ENCODE assay signal across 8 cellular contexts in genomic region chr7:12635830-12636229, GRCh38. TPM values are rescaled to one million over a fixed set of nuclear protein-coding genes. Genes with fewer than 3 reads are reported as not detected.
A peak's percentile ranks its signal among the peaks of the same experiment; 100 is the strongest.
DNase-seq lines count a peak whose midpoint lies in the region; ATAC-seq and TF ChIP-seq lines count a peak whose summit lies in the region.

No MANE protein-coding gene starts in this region.

- H3K4me2 ChIP-seq in OCI-LY3 (ENCODE audit: low read length): peak overlapping the region; percentile 95

- no peak for TF ChIP-seq CTCF in OCI-LY3 (IDR thresholded peaks at IDR 0.05; ENCODE audit: low read depth, low read length)

- no peak overlapping the region for H3K27ac ChIP-seq in OCI-LY3 (ENCODE audit: low read length)
- no peak overlapping the region for H3K27ac ChIP-seq in SJCRH30

- peak overlapping the region; percentile 47 for H3K9ac ChIP-seq in OCI-LY3 (ENCODE audit: low read length)

- no peaks in the 10 kb centered on the region for H3K79me2 ChIP-seq in OCI-LY3 (ENCODE audit: low read length)

- no peaks in the 10 kb centered on the region for H4K20me1 ChIP-seq in OCI-LY3 (ENCODE audit: insufficient read depth, low read length)

- no peaks in the 10 kb centered on the region for H3K36me3 ChIP-seq in OCI-LY3 (replicated peaks; ENCODE audit: low read depth, low read length)
- H3K36me3 ChIP-seq in SJCRH30: no peaks in the 10 kb centered on the region

- H3K9me3 ChIP-seq in OCI-LY3 (ENCODE audit: insufficient read depth, low read length): no peaks in the 10 kb centered on the region
- H3K9me3 ChIP-seq in SJCRH30 (replicated peaks): no peaks in the 10 kb centered on the region

- H3K27me3 ChIP-seq in OCI-LY3 (ENCODE audit: low read depth, low read length): no peaks in the 10 kb centered on the region
- no peaks in the 10 kb centered on the region for H3K27me3 ChIP-seq in SJCRH30

- intact Hi-C loops in head of caudate nucleus (cut with DNase I): loop anchor here (5.0 kb wide), 1 partner anchor 626 kb away; no protein-coding TSS in a partner anchor

- H3K4me1 ChIP-seq in OCI-LY3 (ENCODE audit: low read length) (peaks cover 16% of the 10 kb centered on the region; the same call in 1 of the 2 replicates), SJCRH30 (no peaks in the 10 kb centered on the region)

- peak; percentile 83 for DNase-seq in H4 (ENCODE audit: low spot score)
- peak; percentile 39 for DNase-seq in medulla oblongata (ENCODE audit: extremely low spot score)
- DNase-seq in NCI-H2107 (lab: John Stamatoyannopoulos, UW): no peak
- no peak for DNase-seq in SJCRH30
- DNase-seq in head of caudate nucleus: no peak
- no peak for DNase-seq in germinal center (ENCODE audit: low spot score)

- peak; percentile 89 for ATAC-seq in GM18517 (IDR thresholded peaks at IDR 0.05; ENCODE audit: unreplicated experiment)

- H3K4me3 ChIP-seq in OCI-LY3 (ENCODE audit: low read length): peak overlapping the region; percentile 74
- no peak overlapping the region for H3K4me3 ChIP-seq in SJCRH30

- H2AFZ ChIP-seq in OCI-LY3 (ENCODE audit: low read depth, low read length): peak overlapping the region; percentile 99

RNA-seq across cellular contexts. Expression of gene ARL4A, which starts 51.6 kb away (rescaled TPM):
- 139 and 154 TPM in 2 replicates for total RNA-seq in H4 (2014; rRNA removed; shearing (Covaris generic))
- 0.81 and 1.5 TPM in 2 replicates for total RNA-seq in SJCRH30 (2014; rRNA removed; shearing (Covaris generic))

Comparison
In these comparisons a context has a peak if more than half of its experiments do, and no peak if none do; other contexts are left out.
1. DNase-seq: peak in H4 (single experiment) and medulla oblongata (single experiment); none in NCI-H2107 (single experiment), SJCRH30 (0 of 2), head of caudate nucleus (0 of 42) and germinal center (single experiment).
2. RNA of gene ARL4A, which starts 51.6 kb away (total RNA-seq): 139 to 154 TPM in H4; 0.81 to 1.5 TPM in SJCRH30; every median in the first group is over 10 times any median in the second.